21 cellular contexts compared by ENCODE assay signal in the genomic region with DNA sequence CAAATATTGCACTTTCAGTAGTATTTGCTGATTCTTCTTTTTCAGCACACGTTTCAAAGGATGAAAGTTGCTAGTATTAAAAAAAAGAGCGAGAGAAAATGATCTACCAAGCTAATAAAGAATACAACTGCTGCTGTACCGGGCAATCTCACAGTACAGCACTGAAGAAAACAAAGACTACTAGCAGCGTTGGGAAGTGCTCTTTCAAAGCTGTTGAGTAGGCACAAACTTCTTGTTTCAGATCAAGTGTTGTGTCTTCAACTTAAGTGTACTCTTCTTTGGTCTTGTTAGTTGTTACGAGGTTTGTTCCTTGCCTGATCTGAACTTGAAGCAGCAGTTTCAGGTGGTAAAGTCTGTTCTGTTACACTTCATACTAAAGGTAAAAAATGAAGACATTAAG. TPM values are rescaled to one million over a fixed set of nuclear protein-coding genes. Genes with fewer than 3 reads are reported as not detected.
"Had no signal": no experiment of that assay in that cellular context is flagged by ENCODE, and none has a peak within 500 bp of the region (broad histone marks: within the 10 kb centered on the region; RNA-seq: fewer than 3 reads in every experiment).

No MANE protein-coding gene starts in this region.

- H3K27ac ChIP-seq: brain microvascular endothelial cell, neural progenitor cell, sigmoid colon, thoracic aorta had no signal

- ATAC-seq: effector memory CD8-positive, alpha-beta T cell had no signal

- H3K9ac ChIP-seq: neural progenitor cell had no signal

- H3K9me3 ChIP-seq: sigmoid colon, thoracic aorta had no signal

- DNase-seq: activated CD4-positive, alpha-beta T cell treated with anti-CD3 and anti-CD28 coated beads, Interleukin-2, amount 10 ng/mL, durations not matched to agents 7 days and 5 days; activated CD4-positive, CD25-positive, alpha-beta regulatory T cell; activated naive CD4-positive, alpha-beta T cell treated with anti-CD3 and anti-CD28 coated beads, Interleukin-2, amount 50 U/mL, for 16 hours; activated T-cell treated with anti-CD3 and anti-CD28 coated beads for 4 hours; brain microvascular endothelial cell; dermis blood vessel endothelial cell; effector memory CD8-positive, alpha-beta T cell; foreskin melanocyte; head of caudate nucleus; immature natural killer cell; sigmoid colon; stimulated activated CD4-positive, alpha-beta T cell treated with anti-CD3 and anti-CD28 coated beads, Interleukin-2, amount 100 ng/mL, for 24 hours; SW 1271 had no signal

- H3K9me3 Mint-ChIP-seq: activated CD4-positive, alpha-beta T cell treated with anti-CD3 and anti-CD28 coated beads, Interleukin-2, amount 10 ng/mL, durations not matched to agents 7 days and 5 days; effector memory CD8-positive, alpha-beta T cell; immature natural killer cell; mesothelial cell of epicardium; neural progenitor cell had no signal

- H3K27ac Mint-ChIP-seq: activated CD4-positive, alpha-beta T cell treated with anti-CD3 and anti-CD28 coated beads, Interleukin-2, amount 10 ng/mL, durations not matched to agents 7 days and 5 days; immature natural killer cell; mesothelial cell of epicardium; neural progenitor cell had no signal

- H3K4me2 ChIP-seq: neural progenitor cell had no signal

- H2AFZ ChIP-seq: neural progenitor cell had no signal

- H3K4me3 Mint-ChIP-seq: activated CD4-positive, alpha-beta T cell treated with anti-CD3 and anti-CD28 coated beads, Interleukin-2, amount 10 ng/mL, durations not matched to agents 7 days and 5 days; immature natural killer cell; mesothelial cell of epicardium; neural progenitor cell had no signal

- H3K4me3 ChIP-seq: lung, neural progenitor cell, sigmoid colon, thoracic aorta had no signal

- H3K27me3 Mint-ChIP-seq: activated CD4-positive, alpha-beta T cell treated with anti-CD3 and anti-CD28 coated beads, Interleukin-2, amount 10 ng/mL, durations not matched to agents 7 days and 5 days; effector memory CD8-positive, alpha-beta T cell had no signal

- H3K27me3 ChIP-seq: brain microvascular endothelial cell, neural progenitor cell, sigmoid colon had no signal

RNA-seq across cellular contexts. Expression of gene AMPD1, which starts 54.5 kb away (rescaled TPM):
- total RNA-seq: activated CD4-positive, alpha-beta T cell treated with anti-CD3 and anti-CD28 coated beads, Interleukin-2, amount 10 ng/mL, durations not matched to agents 7 days and 5 days; cerebellum; dermis blood vessel endothelial cell; fibroblast of lung; mesothelial cell of epicardium; osteocyte; sigmoid colon had no signal
- polyA plus RNA-seq: fibroblast of lung, immature natural killer cell, lung, urinary bladder had no signal
